ENCODE assay signal across 8 cellular contexts in the genomic region with DNA sequence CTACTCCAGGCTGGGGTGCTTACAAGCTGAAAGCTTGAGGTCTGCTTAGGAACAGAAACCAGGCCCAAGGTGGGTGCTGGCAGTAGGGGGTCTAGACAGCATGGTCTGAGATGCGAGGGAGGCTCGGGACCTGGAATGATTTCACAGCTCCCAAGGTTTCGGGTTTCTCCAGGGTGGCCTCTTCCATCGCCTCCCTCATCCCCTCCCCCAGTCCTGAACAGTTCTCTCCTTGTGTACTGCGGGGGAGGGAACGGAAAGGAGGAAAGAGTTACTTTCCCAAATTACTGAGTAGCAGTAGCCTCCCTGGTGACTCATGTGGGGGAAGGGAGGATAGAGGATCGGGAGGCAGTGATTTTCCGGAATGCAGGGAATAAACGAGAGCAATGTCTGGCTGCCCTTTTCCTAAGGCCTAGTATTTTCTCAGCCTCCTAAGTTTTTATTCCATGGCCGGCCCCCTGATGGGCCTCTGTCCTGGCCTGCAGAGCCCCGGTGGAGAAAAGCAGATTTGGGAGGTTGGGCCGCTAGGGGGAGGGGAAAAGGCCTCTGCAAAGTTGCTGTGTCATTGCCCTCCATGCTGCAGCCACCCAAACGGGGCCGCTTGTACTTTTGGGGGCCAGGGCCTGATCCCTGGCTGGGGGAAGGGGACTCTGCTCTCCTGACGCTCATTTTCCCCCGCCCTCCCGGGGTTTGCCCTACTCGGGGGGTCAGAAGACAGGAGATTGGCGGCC. TPM values are rescaled to one million over a fixed set of nuclear protein-coding genes. Genes with fewer than 3 reads are reported as not detected.
DNase-seq lines count a peak whose midpoint lies in the region; ATAC-seq and TF ChIP-seq lines count a peak whose summit lies in the region.

No MANE protein-coding gene starts in this region.

- H3K9me3 ChIP-seq in left lung = no peaks in the 10 kb centered on the region

- no peaks in the 10 kb centered on the region for H3K27me3 ChIP-seq in left lung

- TF ChIP-seq CTCF in chondrocyte (IDR thresholded peaks at IDR 0.05) (peak; percentile 51), left lung (IDR thresholded peaks at IDR 0.05) (peak in 1 of 2 donors; percentile 14)

- H3K4me3 Mint-ChIP-seq in chondrocyte (ENCODE audit: unreplicated experiment) = peak overlapping the region; percentile 94

- intact Hi-C loops in left lung (cut with DNase I) = no loop called here

- H3K4me1 ChIP-seq in left lung = peaks cover 10 to 35% of the 10 kb centered on the region in 2 donors

- peak; percentile 17 for ATAC-seq in left lung
- ATAC-seq in GM18502 (IDR thresholded peaks at IDR 0.05; ENCODE audit: poor library complexity, unreplicated experiment) = no peak

- H3K9me3 Mint-ChIP-seq in chondrocyte (ENCODE audit: low read depth) = no peaks in the 10 kb centered on the region

- no peaks in the 10 kb centered on the region for H3K27me3 Mint-ChIP-seq in chondrocyte (ENCODE audit: low read depth)

- H3K27ac Mint-ChIP-seq in chondrocyte (ENCODE audit: unreplicated experiment) = peak overlapping the region; percentile 100

- H3K4me3 ChIP-seq in left lung = peak overlapping the region; percentile 61 to 100

- peaks cover 24% of the 10 kb centered on the region for H3K4me1 Mint-ChIP-seq in chondrocyte (ENCODE audit: low read depth)

- peaks cover 0 to 27% of the 10 kb centered on the region in 2 donors for H3K36me3 ChIP-seq in left lung

- H3K27ac ChIP-seq in left lung = peak overlapping the region; percentile 99

- DNase-seq in NCI-H187 (lab: John Stamatoyannopoulos, UW) = peak; percentile 31 to 46
- DNase-seq in NCI-H187 treated with DMSO at 0.1 percent for 48 hours (lab: John Stamatoyannopoulos, UW) = no peak
- DNase-seq in NCI-H2227 treated with DMSO at 0.1 percent for 48 hours (lab: John Stamatoyannopoulos, UW) = peak; percentile 77
- peak; percentile 59 for DNase-seq in activated CD4-positive, CD25-positive, alpha-beta regulatory T cell treated with anti-CD3 and anti-CD28 coated beads, Interleukin-2, amount 50 U/mL, for 16 hours (ENCODE audit: low read depth, low spot score)
- peak; percentile 84 for DNase-seq in chondrocyte (ENCODE audit: low spot score)
- DNase-seq in left lung = peak; percentile 81 to 87
- DNase-seq in stimulated activated CD4-positive, alpha-beta T cell treated with anti-CD3 and anti-CD28 coated beads, Interleukin-2, amount 100 ng/mL, for 4 hours (ENCODE audit: low read depth) = peak; percentile 65

- H3K36me3 Mint-ChIP-seq in chondrocyte (ENCODE audit: low read depth) = peaks cover 31% of the 10 kb centered on the region

RNA-seq across cellular contexts. Expression of a gene that starts 1.5 kb away (rescaled TPM):
- total RNA-seq in chondrocyte (149 to 165 TPM (median 150 TPM) in 3 replicates), left lung (100 to 1,000 TPM; 125 to 174 TPM)

RNA-seq across cellular contexts. Expression of a gene that starts 17.0 kb away (rescaled TPM):
- total RNA-seq in chondrocyte = 3.6 to 5.5 TPM (median 5.4 TPM) in 3 replicates
- total RNA-seq in left lung = 100 to 1,000 TPM; 128 to 159 TPM

RNA-seq across cellular contexts. Expression of a gene that starts 29.0 kb away (rescaled TPM):
- total RNA-seq in chondrocyte = not detected in 3 replicates
- total RNA-seq in left lung = 10 to 100 TPM; 59.0 to 91.0 TPM

RNA-seq across cellular contexts. Expression of a gene that starts 39.5 kb away (rescaled TPM):
- total RNA-seq in chondrocyte = not detected in 3 replicates
- total RNA-seq in left lung = 10 to 100 TPM; 15.3 to 20.6 TPM

Comparison
In these comparisons a context has a peak if more than half of its experiments do, and no peak if none do; other contexts are left out.
1. RNA of a gene that starts 17.0 kb away (total RNA-seq): 128 to 159 TPM in left lung; 3.6 to 5.5 TPM in chondrocyte; every median in the first group is over 10 times any median in the second.
2. RNA of a gene that starts 29.0 kb away (total RNA-seq): 59.0 to 91.0 TPM in left lung; not detected in chondrocyte; every median in the first group is over 10 times any median in the second.